In the genomic region with DNA sequence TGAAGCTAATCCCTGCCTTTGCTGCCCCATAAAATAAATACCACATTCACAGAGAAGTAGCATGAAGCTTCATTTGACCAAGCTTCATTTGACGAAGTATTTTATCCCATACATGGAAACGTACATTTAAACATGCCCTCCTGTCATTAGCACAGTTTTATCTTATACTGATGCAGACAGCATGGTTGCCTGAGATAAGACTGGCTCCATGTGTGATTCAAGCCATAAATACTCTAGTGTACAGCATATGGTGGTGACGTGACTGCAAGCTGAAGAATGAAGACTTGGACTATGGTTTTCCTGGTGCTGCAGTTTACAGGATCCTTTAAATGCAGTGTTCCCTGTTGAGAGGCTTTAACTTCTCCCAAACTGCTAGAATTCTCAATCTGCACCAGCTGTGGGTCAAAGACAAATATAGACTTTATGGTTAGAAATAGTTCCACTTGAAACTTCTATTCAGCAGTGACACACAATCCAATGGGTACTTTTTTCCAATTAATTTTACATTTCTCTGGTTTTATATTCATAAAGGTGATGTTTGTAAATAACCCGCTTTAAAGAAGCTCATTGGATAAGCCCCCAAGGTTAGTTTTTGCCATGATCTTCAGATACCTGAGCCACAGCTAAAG, we compare ENCODE assay signal across 1 cellular context.
TF ChIP-seq lines count a peak whose summit lies in the region.

No MANE protein-coding gene starts in this region.

TF ChIP-seq in K562, 482 proteins besides CTCF, POLR2A, EP300 and RAD21 (continued from another document and continues in another):
- TF ChIP-seq GTF2A2 (tag; IDR thresholded peaks at IDR 0.05) (no peak), DACH1 (IDR thresholded peaks at IDR 0.05; ENCODE audit: partially characterized antibody) (peak; percentile 91), MCM2 (IDR thresholded peaks at IDR 0.05; ENCODE audit: low read depth) (no peak), ZNF551 (CRISPR knock-in tag; IDR thresholded peaks at IDR 0.05) (no peak), MAZ (CRISPR knock-in tag; conservative IDR thresholded peaks at IDR 0.05 in 1 of 2, IDR thresholded peaks at IDR 0.05 in 1 of 2) (0 out of 4 replicates have a peak, but pooled peaks of 1 of the 2 experiments have one; percentile 39), FOXM1 (IDR thresholded peaks at IDR 0.05; ENCODE audit: low read depth) (peak; percentile 84), FOXM1 (CRISPR knock-in tag; IDR thresholded peaks at IDR 0.05; ENCODE audit: low read depth) (no peak), RCOR1 (IDR thresholded peaks at IDR 0.05; ENCODE audit: borderline replicate concordance in 1 of 2, low read depth in 2 of 2, low read length in 2 of 2) (peak in 1 of 2 experiments; percentile 92; a peak in 2 of 4 replicates), ZKSCAN3 (CRISPR knock-in tag; IDR thresholded peaks at IDR 0.05) (no peak), KHSRP (IDR thresholded peaks at IDR 0.05) (0 out of 2 replicates have a peak, but pooled peaks have one; percentile 14), POLR3A (IDR thresholded peaks at IDR 0.05; ENCODE audit: borderline replicate concordance, extremely low read depth, insufficient read depth, insufficient read length) (no peak), LARP7 (IDR thresholded peaks at IDR 0.05) (no peak), JUN (IDR thresholded peaks at IDR 0.05; ENCODE audit: borderline replicate concordance, low read depth, low read length) (peak; percentile 76), JUN (CRISPR knock-in tag; IDR thresholded peaks at IDR 0.05; ENCODE audit: borderline replicate concordance) (no peak), MYNN (IDR thresholded peaks at IDR 0.05) (0 out of 2 replicates have a peak, but pooled peaks have one; percentile 43), MYNN (CRISPR knock-in tag; IDR thresholded peaks at IDR 0.05) (no peak), FOXA1 (IDR thresholded peaks at IDR 0.05; ENCODE audit: borderline replicate concordance) (no peak), MTA3 (IDR thresholded peaks at IDR 0.05; ENCODE audit: borderline replicate concordance) (0 out of 2 replicates have a peak, but pooled peaks have one; percentile 59), ZNF696 (CRISPR knock-in tag; conservative IDR thresholded peaks at IDR 0.05) (no peak), ZNF695 (CRISPR knock-in tag; IDR thresholded peaks at IDR 0.05) (no peak), PTTG1 (tag; IDR thresholded peaks at IDR 0.05; ENCODE audit: low read depth) (no peak), CBX3 (IDR thresholded peaks at IDR 0.05; ENCODE audit: borderline replicate concordance in 1 of 2, low read length in 2 of 2) (peak in 1 of 2 experiments; percentile 48; a peak in 1 of 3 replicates), JUNB (CRISPR knock-in tag; conservative IDR thresholded peaks at IDR 0.05) (no peak), HNRNPUL1 (IDR thresholded peaks at IDR 0.05; ENCODE audit: low read length) (no peak), KAT8 (IDR thresholded peaks at IDR 0.05; ENCODE audit: low read depth) (no peak), ZNF224 (CRISPR knock-in tag; IDR thresholded peaks at IDR 0.05) (no peak), NRF1 (conservative IDR thresholded peaks at IDR 0.05 in 1 of 2, IDR thresholded peaks at IDR 0.05 in 1 of 2) (no peak), FOXP1 (CRISPR knock-in tag; IDR thresholded peaks at IDR 0.05) (no peak), RNF2 (IDR thresholded peaks at IDR 0.05) (no peak), FIP1L1 (IDR thresholded peaks at IDR 0.05; ENCODE audit: low read depth, low read length, poor library complexity, severe bottlenecking) (no peak), ZSCAN32 (CRISPR knock-in tag; IDR thresholded peaks at IDR 0.05) (no peak), ZNF347 (CRISPR knock-in tag; IDR thresholded peaks at IDR 0.05; ENCODE audit: low read depth) (no peak), CREM (IDR thresholded peaks at IDR 0.05; ENCODE audit: low read depth) (peak; percentile 90), ZNF274 (IDR thresholded peaks at IDR 0.05; ENCODE audit: borderline replicate concordance, low read depth, low read length) (no peak)
- TF ChIP-seq, protein P1, sequence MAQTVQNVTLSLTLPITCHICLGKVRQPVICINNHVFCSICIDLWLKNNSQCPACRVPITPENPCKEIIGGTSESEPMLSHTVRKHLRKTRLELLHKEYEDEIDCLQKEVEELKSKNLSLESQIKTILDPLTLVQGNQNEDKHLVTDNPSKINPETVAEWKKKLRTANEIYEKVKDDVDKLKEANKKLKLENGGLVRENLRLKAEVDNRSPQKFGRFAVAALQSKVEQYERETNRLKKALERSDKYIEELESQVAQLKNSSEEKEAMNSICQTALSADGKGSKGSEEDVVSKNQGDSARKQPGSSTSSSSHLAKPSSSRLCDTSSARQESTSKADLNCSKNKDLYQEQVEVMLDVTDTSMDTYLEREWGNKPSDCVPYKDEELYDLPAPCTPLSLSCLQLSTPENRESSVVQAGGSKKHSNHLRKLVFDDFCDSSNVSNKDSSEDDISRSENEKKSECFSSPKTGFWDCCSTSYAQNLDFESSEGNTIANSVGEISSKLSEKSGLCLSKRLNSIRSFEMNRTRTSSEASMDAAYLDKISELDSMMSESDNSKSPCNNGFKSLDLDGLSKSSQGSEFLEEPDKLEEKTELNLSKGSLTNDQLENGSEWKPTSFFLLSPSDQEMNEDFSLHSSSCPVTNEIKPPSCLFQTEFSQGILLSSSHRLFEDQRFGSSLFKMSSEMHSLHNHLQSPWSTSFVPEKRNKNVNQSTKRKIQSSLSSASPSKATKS (CRISPR knock-in tag; IDR thresholded peaks at IDR 0.05) = no peak
- TF ChIP-seq, protein P2, sequence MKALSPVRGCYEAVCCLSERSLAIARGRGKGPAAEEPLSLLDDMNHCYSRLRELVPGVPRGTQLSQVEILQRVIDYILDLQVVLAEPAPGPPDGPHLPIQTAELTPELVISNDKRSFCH (CRISPR knock-in tag; IDR thresholded peaks at IDR 0.05) = no peak
- TF ChIP-seq, protein P2 (tag; IDR thresholded peaks at IDR 0.05) = no peak
- TF ChIP-seq, protein P3, sequence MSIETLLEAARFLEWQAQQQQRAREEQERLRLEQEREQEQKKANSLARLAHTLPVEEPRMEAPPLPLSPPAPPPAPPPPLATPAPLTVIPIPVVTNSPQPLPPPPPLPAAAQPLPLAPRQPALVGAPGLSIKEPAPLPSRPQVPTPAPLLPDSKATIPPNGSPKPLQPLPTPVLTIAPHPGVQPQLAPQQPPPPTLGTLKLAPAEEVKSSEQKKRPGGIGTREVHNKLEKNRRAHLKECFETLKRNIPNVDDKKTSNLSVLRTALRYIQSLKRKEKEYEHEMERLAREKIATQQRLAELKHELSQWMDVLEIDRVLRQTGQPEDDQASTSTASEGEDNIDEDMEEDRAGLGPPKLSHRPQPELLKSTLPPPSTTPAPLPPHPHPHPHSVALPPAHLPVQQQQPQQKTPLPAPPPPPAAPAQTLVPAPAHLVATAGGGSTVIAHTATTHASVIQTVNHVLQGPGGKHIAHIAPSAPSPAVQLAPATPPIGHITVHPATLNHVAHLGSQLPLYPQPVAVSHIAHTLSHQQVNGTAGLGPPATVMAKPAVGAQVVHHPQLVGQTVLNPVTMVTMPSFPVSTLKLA (conservative IDR thresholded peaks at IDR 0.05) = peak; percentile 77 to 88
- TF ChIP-seq, protein P4, sequence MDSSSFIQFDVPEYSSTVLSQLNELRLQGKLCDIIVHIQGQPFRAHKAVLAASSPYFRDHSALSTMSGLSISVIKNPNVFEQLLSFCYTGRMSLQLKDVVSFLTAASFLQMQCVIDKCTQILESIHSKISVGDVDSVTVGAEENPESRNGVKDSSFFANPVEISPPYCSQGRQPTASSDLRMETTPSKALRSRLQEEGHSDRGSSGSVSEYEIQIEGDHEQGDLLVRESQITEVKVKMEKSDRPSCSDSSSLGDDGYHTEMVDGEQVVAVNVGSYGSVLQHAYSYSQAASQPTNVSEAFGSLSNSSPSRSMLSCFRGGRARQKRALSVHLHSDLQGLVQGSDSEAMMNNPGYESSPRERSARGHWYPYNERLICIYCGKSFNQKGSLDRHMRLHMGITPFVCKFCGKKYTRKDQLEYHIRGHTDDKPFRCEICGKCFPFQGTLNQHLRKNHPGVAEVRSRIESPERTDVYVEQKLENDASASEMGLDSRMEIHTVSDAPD (CRISPR knock-in tag; IDR thresholded peaks at IDR 0.05) = no peak
- TF ChIP-seq, protein P5, sequence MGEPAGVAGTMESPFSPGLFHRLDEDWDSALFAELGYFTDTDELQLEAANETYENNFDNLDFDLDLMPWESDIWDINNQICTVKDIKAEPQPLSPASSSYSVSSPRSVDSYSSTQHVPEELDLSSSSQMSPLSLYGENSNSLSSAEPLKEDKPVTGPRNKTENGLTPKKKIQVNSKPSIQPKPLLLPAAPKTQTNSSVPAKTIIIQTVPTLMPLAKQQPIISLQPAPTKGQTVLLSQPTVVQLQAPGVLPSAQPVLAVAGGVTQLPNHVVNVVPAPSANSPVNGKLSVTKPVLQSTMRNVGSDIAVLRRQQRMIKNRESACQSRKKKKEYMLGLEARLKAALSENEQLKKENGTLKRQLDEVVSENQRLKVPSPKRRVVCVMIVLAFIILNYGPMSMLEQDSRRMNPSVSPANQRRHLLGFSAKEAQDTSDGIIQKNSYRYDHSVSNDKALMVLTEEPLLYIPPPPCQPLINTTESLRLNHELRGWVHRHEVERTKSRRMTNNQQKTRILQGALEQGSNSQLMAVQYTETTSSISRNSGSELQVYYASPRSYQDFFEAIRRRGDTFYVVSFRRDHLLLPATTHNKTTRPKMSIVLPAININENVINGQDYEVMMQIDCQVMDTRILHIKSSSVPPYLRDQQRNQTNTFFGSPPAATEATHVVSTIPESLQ (CRISPR knock-in tag; IDR thresholded peaks at IDR 0.05) = no peak
- TF ChIP-seq, protein P6, sequence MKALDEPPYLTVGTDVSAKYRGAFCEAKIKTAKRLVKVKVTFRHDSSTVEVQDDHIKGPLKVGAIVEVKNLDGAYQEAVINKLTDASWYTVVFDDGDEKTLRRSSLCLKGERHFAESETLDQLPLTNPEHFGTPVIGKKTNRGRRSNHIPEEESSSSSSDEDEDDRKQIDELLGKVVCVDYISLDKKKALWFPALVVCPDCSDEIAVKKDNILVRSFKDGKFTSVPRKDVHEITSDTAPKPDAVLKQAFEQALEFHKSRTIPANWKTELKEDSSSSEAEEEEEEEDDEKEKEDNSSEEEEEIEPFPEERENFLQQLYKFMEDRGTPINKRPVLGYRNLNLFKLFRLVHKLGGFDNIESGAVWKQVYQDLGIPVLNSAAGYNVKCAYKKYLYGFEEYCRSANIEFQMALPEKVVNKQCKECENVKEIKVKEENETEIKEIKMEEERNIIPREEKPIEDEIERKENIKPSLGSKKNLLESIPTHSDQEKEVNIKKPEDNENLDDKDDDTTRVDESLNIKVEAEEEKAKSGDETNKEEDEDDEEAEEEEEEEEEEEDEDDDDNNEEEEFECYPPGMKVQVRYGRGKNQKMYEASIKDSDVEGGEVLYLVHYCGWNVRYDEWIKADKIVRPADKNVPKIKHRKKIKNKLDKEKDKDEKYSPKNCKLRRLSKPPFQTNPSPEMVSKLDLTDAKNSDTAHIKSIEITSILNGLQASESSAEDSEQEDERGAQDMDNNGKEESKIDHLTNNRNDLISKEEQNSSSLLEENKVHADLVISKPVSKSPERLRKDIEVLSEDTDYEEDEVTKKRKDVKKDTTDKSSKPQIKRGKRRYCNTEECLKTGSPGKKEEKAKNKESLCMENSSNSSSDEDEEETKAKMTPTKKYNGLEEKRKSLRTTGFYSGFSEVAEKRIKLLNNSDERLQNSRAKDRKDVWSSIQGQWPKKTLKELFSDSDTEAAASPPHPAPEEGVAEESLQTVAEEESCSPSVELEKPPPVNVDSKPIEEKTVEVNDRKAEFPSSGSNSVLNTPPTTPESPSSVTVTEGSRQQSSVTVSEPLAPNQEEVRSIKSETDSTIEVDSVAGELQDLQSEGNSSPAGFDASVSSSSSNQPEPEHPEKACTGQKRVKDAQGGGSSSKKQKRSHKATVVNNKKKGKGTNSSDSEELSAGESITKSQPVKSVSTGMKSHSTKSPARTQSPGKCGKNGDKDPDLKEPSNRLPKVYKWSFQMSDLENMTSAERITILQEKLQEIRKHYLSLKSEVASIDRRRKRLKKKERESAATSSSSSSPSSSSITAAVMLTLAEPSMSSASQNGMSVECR (CRISPR knock-in tag; IDR thresholded peaks at IDR 0.05) = no peak
- TF ChIP-seq, protein P7, sequence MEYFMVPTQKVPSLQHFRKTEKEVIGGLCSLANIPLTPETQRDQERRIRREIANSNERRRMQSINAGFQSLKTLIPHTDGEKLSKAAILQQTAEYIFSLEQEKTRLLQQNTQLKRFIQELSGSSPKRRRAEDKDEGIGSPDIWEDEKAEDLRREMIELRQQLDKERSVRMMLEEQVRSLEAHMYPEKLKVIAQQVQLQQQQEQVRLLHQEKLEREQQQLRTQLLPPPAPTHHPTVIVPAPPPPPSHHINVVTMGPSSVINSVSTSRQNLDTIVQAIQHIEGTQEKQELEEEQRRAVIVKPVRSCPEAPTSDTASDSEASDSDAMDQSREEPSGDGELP (CRISPR knock-in tag; IDR thresholded peaks at IDR 0.05; ENCODE audit: borderline replicate concordance) = peak; percentile 56; the same call in 1 of the 2 replicates
- TF ChIP-seq, protein P8, sequence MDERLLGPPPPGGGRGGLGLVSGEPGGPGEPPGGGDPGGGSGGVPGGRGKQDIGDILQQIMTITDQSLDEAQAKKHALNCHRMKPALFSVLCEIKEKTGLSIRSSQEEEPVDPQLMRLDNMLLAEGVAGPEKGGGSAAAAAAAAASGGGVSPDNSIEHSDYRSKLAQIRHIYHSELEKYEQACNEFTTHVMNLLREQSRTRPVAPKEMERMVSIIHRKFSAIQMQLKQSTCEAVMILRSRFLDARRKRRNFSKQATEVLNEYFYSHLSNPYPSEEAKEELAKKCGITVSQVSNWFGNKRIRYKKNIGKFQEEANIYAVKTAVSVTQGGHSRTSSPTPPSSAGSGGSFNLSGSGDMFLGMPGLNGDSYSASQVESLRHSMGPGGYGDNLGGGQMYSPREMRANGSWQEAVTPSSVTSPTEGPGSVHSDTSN (CRISPR knock-in tag; IDR thresholded peaks at IDR 0.05; ENCODE audit: low read depth) = no peak
- TF ChIP-seq, protein P8 (tag; conservative IDR thresholded peaks at IDR 0.05; ENCODE audit: low read depth) = peak; percentile 89
